Comparison of ENCODE assay signal across 14 cellular contexts in genomic region chr2:42054657-42055430, GRCh38. TPM values are rescaled to one million over a fixed set of nuclear protein-coding genes. Genes with fewer than 3 reads are reported as not detected.
A peak's percentile ranks its signal among the peaks of the same experiment; 100 is the strongest.
DNase-seq lines count a peak whose midpoint lies in the region; ATAC-seq, FAIRE-seq and TF ChIP-seq lines count a peak whose summit lies in the region.
"Had no signal": no experiment of that assay in that cellular context is flagged by ENCODE, and none has a peak within 500 bp of the region (broad histone marks: within the 10 kb centered on the region; RNA-seq: fewer than 3 reads in every experiment).

No MANE protein-coding gene starts in this region.

- H3K4me1 ChIP-seq in A549 = peaks cover 81% of the 10 kb centered on the region
- peaks cover 0 to 35% (median 15%) of the 10 kb centered on the region in 3 donors for H3K4me1 ChIP-seq in esophagus squamous epithelium
- peaks cover 36% of the 10 kb centered on the region for H3K4me1 ChIP-seq in ovary (ENCODE audit: insufficient read depth)

- peak in 1 of 2 experiments; percentile 8; a peak in 3 of 6 replicates for ATAC-seq in A549

- H3K4me1 Mint-ChIP-seq in immature natural killer cell = no peaks in the 10 kb centered on the region
- H3K4me1 Mint-ChIP-seq: activated B cell treated with CpG ODN at 0.5 μM for 24 hours; B cell; central memory CD8-positive, alpha-beta T cell had no signal

- TF ChIP-seq POLR2A in A549 (IDR thresholded peaks at IDR 0.05; ENCODE audit: low read length) (no peak), esophagus squamous epithelium (IDR thresholded peaks at IDR 0.05) (no peak), ovary (IDR thresholded peaks at IDR 0.05) (no peak)

- TF ChIP-seq EP300 in A549 (IDR thresholded peaks at IDR 0.05) = no peak
- TF ChIP-seq EP300 in ovary (IDR thresholded peaks at IDR 0.05) = no peak

- H3K9me3 ChIP-seq in A549 (no peaks in the 10 kb centered on the region), esophagus squamous epithelium (no peaks in the 10 kb centered on the region), ovary (no peaks in the 10 kb centered on the region)

- 85% methylated on average over 15 of the region's 20 CpGs for WGBS in A549 (ENCODE audit: missing lambda C conversion rate)
- WGBS in esophagus squamous epithelium, 2 donors = 82 to 85% methylated on average over 5 to 10 of the region's 20 CpGs
- 60 to 63% (median 61%) methylated on average over 20 of the region's 20 CpGs for WGBS in ovary, 3 donors

- POLR2A ChIA-PET in A549 (lab: Yijun Ruan, JAX) = no interaction called here

- 0 out of 5 replicates have a peak, but pooled peaks of 1 of the 2 experiments have one; percentile 4 for TF ChIP-seq RAD21 in A549 (conservative IDR thresholded peaks at IDR 0.05 in 1 of 2, IDR thresholded peaks at IDR 0.05 in 1 of 2)

- CTCF ChIA-PET in A549 (lab: Yijun Ruan, JAX) = interaction anchor here (0.8 to 3.7 kb wide), 6 partner anchors 16 to 202 kb away, joined by 3 to 27 read pairs (median 6); no protein-coding TSS in a partner anchor

- TF ChIP-seq CTCF in A549 (IDR thresholded peaks at IDR 0.05) = no peak
- TF ChIP-seq CTCF in esophagus squamous epithelium (IDR thresholded peaks at IDR 0.05) = no peak
- no peak for TF ChIP-seq CTCF in ovary (IDR thresholded peaks at IDR 0.05)

- no peaks in the 10 kb centered on the region for H3K36me3 Mint-ChIP-seq in immature natural killer cell

- H3K27ac Mint-ChIP-seq in immature natural killer cell = no peak overlapping the region
- H3K27ac Mint-ChIP-seq: activated B cell treated with CpG ODN at 0.5 μM for 24 hours, B cell had no signal

- H3K27me3 Mint-ChIP-seq in immature natural killer cell (ENCODE audit: low read depth in 3 of 3) = peaks cover under 1 to 20% (median 2%) of the 10 kb centered on the region in 3 donors

- H3K27ac ChIP-seq in A549 = peak overlapping the region; percentile 61 to 96
- peak overlapping the region in 3 of 4 donors; percentile 78 to 86 (median 84) for H3K27ac ChIP-seq in esophagus squamous epithelium
- H3K27ac ChIP-seq in ovary = peak overlapping the region; percentile 85 to 86
- no peak overlapping the region for H3K27ac ChIP-seq in substantia nigra (ENCODE audit: low read depth, low read length, poor library complexity, severe bottlenecking)

- peaks cover 0 to 21% (median 0%) of the 10 kb centered on the region in 3 donors for H3K36me3 ChIP-seq in esophagus squamous epithelium
- no peaks in the 10 kb centered on the region for H3K36me3 ChIP-seq in ovary

- DNase-seq in A549 (ENCODE audit: low read depth in 1 of 2, low spot score in 1 of 2) (no peak), NCI-H510A (lab: John Stamatoyannopoulos, UW) (peak; percentile 36), esophagus squamous epithelium (lab: John Stamatoyannopoulos, UW) (no peak), ovary (peak in 2 of 5 donors; percentile 48 to 54), superior temporal gyrus (ENCODE audit: extremely low spot score) (no peak), immature natural killer cell (no peak), substantia nigra (lab: John Stamatoyannopoulos, UW) (no peak)
- DNase-seq in activated CD4-positive, alpha-beta T cell treated with anti-CD3 and anti-CD28 coated beads for 1 hour = no peak
- DNase-seq: activated B cell treated with CpG ODN at 0.5 μM for 24 hours; foreskin fibroblast; HCEC 1CT; stimulated activated CD8-positive, alpha-beta memory T cell treated with anti-CD3 and anti-CD28 coated beads, Interleukin-4, amount 100 ng/mL, for 48 hours had no signal

- no peak overlapping the region for H3K4me3 Mint-ChIP-seq in immature natural killer cell
- H3K4me3 Mint-ChIP-seq: activated B cell treated with CpG ODN at 0.5 μM for 24 hours; B cell; central memory CD8-positive, alpha-beta T cell had no signal

- H3K4me3 ChIP-seq in A549 (no peak overlapping the region), esophagus squamous epithelium (peak overlapping the region in 1 of 4 donors; percentile 6), ovary (no peak overlapping the region)

- H3K4me2 ChIP-seq in A549 = peak overlapping the region; percentile 60

- no peak for FAIRE-seq in A549 (lab: Jason Lieb, UNC)

- no peaks in the 10 kb centered on the region for H3K9me3 Mint-ChIP-seq in immature natural killer cell
- H3K9me3 Mint-ChIP-seq: activated B cell treated with CpG ODN at 0.5 μM for 24 hours; central memory CD8-positive, alpha-beta T cell had no signal

- peaks cover 0 to 14% (median 0%) of the 10 kb centered on the region in 4 donors for H3K27me3 ChIP-seq in esophagus squamous epithelium
- H3K27me3 ChIP-seq in ovary = no peaks in the 10 kb centered on the region

- intact Hi-C loops in esophagus squamous epithelium (cut with DNase I) = no loop called here
- intact Hi-C loops in ovary (cut with DNase I) = loop anchor here in 3 of 4 donors (10.0 kb wide), 3 partner anchors 90 to 180 kb away; no protein-coding TSS in a partner anchor

TF ChIP-seq in A549, 52 proteins besides CTCF, POLR2A, EP300 and RAD21:
- TF ChIP-seq HES2 (IDR thresholded peaks at IDR 0.05) (no peak), HMGXB4 (CRISPR knock-in tag; IDR thresholded peaks at IDR 0.05; ENCODE audit: borderline replicate concordance) (no peak), RARB (CRISPR knock-in tag; IDR thresholded peaks at IDR 0.05) (no peak), ELK1 (IDR thresholded peaks at IDR 0.05; ENCODE audit: low read depth, low read length) (no peak)

RNA-seq across cellular contexts. Expression of gene PKDCC, which starts 7.0 kb away (rescaled TPM):
- 30.0 and 42.9 TPM in 2 replicates for polyA plus RNA-seq in A549 (2011; rRNA removed)
- 67.6 and 81.3 TPM in 2 replicates for polyA plus RNA-seq in A549 (2012; cell fraction: cytosol; rRNA removed)
- polyA plus RNA-seq in A549 (2012; cell fraction: nucleus; rRNA removed) = 257 and 275 TPM in 2 replicates
- 64.5 to 99.1 TPM (median 82.4 TPM) in 3 replicates for polyA plus RNA-seq in A549 (2017; fragmentation: RNase III; extraction: RNeasy Plus Mini Kit Qiagen cat#74134 plus additional on column Dnase treatment)
- 83.0 and 96.8 TPM in 2 replicates for polyA minus RNA-seq in A549 (2011; rRNA and poly(A)+ RNA removed)
- 10 to 100 TPM in 1 of 4 donors, 1 to 10 TPM in 2, under 1 TPM in 1; 0.53 to 16.8 (median 6.4) TPM for total RNA-seq in esophagus squamous epithelium
- 100 to 1,000 TPM in 6 of 7 donors, 10 to 100 TPM in 1; 90.6 to 576 (median 272) TPM for total RNA-seq in ovary
- polyA plus RNA-seq in ovary = 100 to 1,000 TPM in 1 of 2 donors, 10 to 100 TPM in 1; 58.5 to 117 TPM
- not detected for polyA plus RNA-seq in immature natural killer cell
- total RNA-seq: activated B cell treated with CpG ODN at 0.5 μM for 24 hours had no signal

Comparison
In these comparisons a context has a peak if more than half of its experiments do, and no peak if none do; other contexts are left out.
1. RNA of gene PKDCC, which starts 7.0 kb away (polyA plus RNA-seq): 58.5 to 117 TPM in ovary and 30.0 to 275 TPM in A549; not detected in immature natural killer cell; every median in the first group is over 10 times any median in the second.